Comparison of ENCODE assay signal across 9 cellular contexts in genomic region chr4:139619644-139620043, GRCh38. TPM values are rescaled to one million over a fixed set of nuclear protein-coding genes. Genes with fewer than 3 reads are reported as not detected.
DNase-seq lines count a peak whose midpoint lies in the region; ATAC-seq and TF ChIP-seq lines count a peak whose summit lies in the region.
"Had no signal": no experiment of that assay in that cellular context is flagged by ENCODE, and none has a peak within 500 bp of the region (broad histone marks: within the 10 kb centered on the region; RNA-seq: fewer than 3 reads in every experiment).

No MANE protein-coding gene starts in this region.

- no peaks in the 10 kb centered on the region for H3K27me3 ChIP-seq in upper lobe of right lung

- no peaks in the 10 kb centered on the region for H3K36me3 ChIP-seq in upper lobe of right lung

- no peak overlapping the region for H3K27ac ChIP-seq in upper lobe of right lung

- H3K9me3 ChIP-seq in upper lobe of right lung = no peaks in the 10 kb centered on the region

- peak; percentile 60 for ATAC-seq in esophagus mucosa
- ATAC-seq in upper lobe of right lung = peak; percentile 69

- H3K36me3 Mint-ChIP-seq in activated CD4-positive, alpha-beta T cell treated with anti-CD3 and anti-CD28 coated beads, Interleukin-2, amount 10 ng/mL, durations not matched to agents 24 days and 14 days (ENCODE audit: low read depth) = no peaks in the 10 kb centered on the region
- no peaks in the 10 kb centered on the region for H3K36me3 Mint-ChIP-seq in HFFc6 (ENCODE audit: low read depth)
- H3K36me3 Mint-ChIP-seq: activated naive CD4-positive, alpha-beta T cell treated with anti-CD3 and anti-CD28 coated beads, Interleukin-2, amount 50 U/mL, for 24 hours had no signal

- H3K9me3 Mint-ChIP-seq in activated CD4-positive, alpha-beta T cell treated with anti-CD3 and anti-CD28 coated beads, Interleukin-2, amount 10 ng/mL, durations not matched to agents 24 days and 14 days = no peaks in the 10 kb centered on the region
- no peaks in the 10 kb centered on the region for H3K9me3 Mint-ChIP-seq in HFFc6
- H3K9me3 Mint-ChIP-seq: activated naive CD4-positive, alpha-beta T cell treated with anti-CD3 and anti-CD28 coated beads, Interleukin-2, amount 50 U/mL, for 24 hours had no signal

- H3K4me3 ChIP-seq in upper lobe of right lung = no peak overlapping the region

- no peak overlapping the region for H3K27ac Mint-ChIP-seq in activated CD4-positive, alpha-beta T cell treated with anti-CD3 and anti-CD28 coated beads, Interleukin-2, amount 10 ng/mL, durations not matched to agents 24 days and 14 days
- no peak overlapping the region for H3K27ac Mint-ChIP-seq in HFFc6
- H3K27ac Mint-ChIP-seq: activated naive CD4-positive, alpha-beta T cell treated with anti-CD3 and anti-CD28 coated beads, Interleukin-2, amount 50 U/mL, for 24 hours had no signal

- no peaks in the 10 kb centered on the region for H3K4me1 Mint-ChIP-seq in activated CD4-positive, alpha-beta T cell treated with anti-CD3 and anti-CD28 coated beads, Interleukin-2, amount 10 ng/mL, durations not matched to agents 24 days and 14 days
- H3K4me1 Mint-ChIP-seq in HFFc6 (ENCODE audit: low read depth) = no peaks in the 10 kb centered on the region
- H3K4me1 Mint-ChIP-seq: activated naive CD4-positive, alpha-beta T cell treated with anti-CD3 and anti-CD28 coated beads, Interleukin-2, amount 50 U/mL, for 24 hours had no signal

- TF ChIP-seq CTCF in HFFc6 (IDR thresholded peaks at IDR 0.05) (peak; percentile 82), upper lobe of right lung (IDR thresholded peaks at IDR 0.05) (peak; percentile 47)

- no peaks in the 10 kb centered on the region for H3K4me1 ChIP-seq in upper lobe of right lung

- no peak overlapping the region for H3K4me3 Mint-ChIP-seq in activated CD4-positive, alpha-beta T cell treated with anti-CD3 and anti-CD28 coated beads, Interleukin-2, amount 10 ng/mL, durations not matched to agents 24 days and 14 days
- no peak overlapping the region for H3K4me3 Mint-ChIP-seq in HFFc6
- H3K4me3 Mint-ChIP-seq: activated naive CD4-positive, alpha-beta T cell treated with anti-CD3 and anti-CD28 coated beads, Interleukin-2, amount 50 U/mL, for 24 hours had no signal

- DNase-seq in activated CD4-positive, alpha-beta T cell treated with anti-CD3 and anti-CD28 coated beads, Interleukin-2, amount 10 ng/mL, durations not matched to agents 24 days and 14 days = peak; percentile 71
- DNase-seq in activated CD4-positive, alpha-beta T cell treated with anti-CD3 and anti-CD28 coated beads, Interleukin-2, amount 50 U/mL, for 4 hours = no peak
- DNase-seq in HFFc6 (peak; percentile 41), NCI-H69 (lab: John Stamatoyannopoulos, UW) (peak; percentile 41), upper lobe of right lung (no peak), NCI-H1436 treated with DMSO at 0.1 percent for 48 hours (lab: John Stamatoyannopoulos, UW) (no peak)
- no peak for DNase-seq in central memory CD4-positive, alpha-beta T cell

- intact Hi-C loops in activated CD4-positive, alpha-beta T cell treated with anti-CD3 and anti-CD28 coated beads, Interleukin-2, amount 10 ng/mL, durations not matched to agents 24 days and 14 days (cut with micrococcal nuclease) = no loop called here
- intact Hi-C loops in upper lobe of right lung (cut with DNase I) = no loop called here

- H3K27me3 Mint-ChIP-seq in activated CD4-positive, alpha-beta T cell treated with anti-CD3 and anti-CD28 coated beads, Interleukin-2, amount 10 ng/mL, durations not matched to agents 24 days and 14 days = peaks cover 8% of the 10 kb centered on the region
- H3K27me3 Mint-ChIP-seq in HFFc6 (ENCODE audit: insufficient read depth) = peaks cover 20% of the 10 kb centered on the region

RNA-seq across cellular contexts. Expression of gene MGST2, which starts 46.0 kb away (rescaled TPM):
- 26.5 and 35.1 TPM in 2 replicates for total RNA-seq in activated CD4-positive, alpha-beta T cell treated with anti-CD3 and anti-CD28 coated beads, Interleukin-2, amount 10 ng/mL, durations not matched to agents 24 days and 14 days
- 10 to 100 TPM in 1 of 6 experiments, 1 to 10 TPM in 5; 5.0 to 11.4 (median 5.7) TPM for total RNA-seq in HFFc6 (2021; fragmentation: NEBNext Ultra II Directional; extraction: Animal tissue kit (Norgen Biotek cat#: 25700))
- total RNA-seq in esophagus mucosa = 128 TPM
- 64.6 TPM for total RNA-seq in upper lobe of right lung

Comparison
In these comparisons a context has a peak if more than half of its experiments do, and no peak if none do; other contexts are left out.
1. DNase-seq: peak in activated CD4-positive, alpha-beta T cell treated with anti-CD3 and anti-CD28 coated beads, Interleukin-2, amount 10 ng/mL, durations not matched to agents 24 days and 14 days (single experiment), HFFc6 (single experiment) and NCI-H69 (single experiment); none in activated CD4-positive, alpha-beta T cell treated with anti-CD3 and anti-CD28 coated beads, Interleukin-2, amount 50 U/mL, for 4 hours (0 of 2), upper lobe of right lung (single experiment), central memory CD4-positive, alpha-beta T cell (single experiment) and NCI-H1436 treated with DMSO at 0.1 percent for 48 hours (single experiment).